18 cellular contexts compared by ENCODE assay signal in the genomic region with DNA sequence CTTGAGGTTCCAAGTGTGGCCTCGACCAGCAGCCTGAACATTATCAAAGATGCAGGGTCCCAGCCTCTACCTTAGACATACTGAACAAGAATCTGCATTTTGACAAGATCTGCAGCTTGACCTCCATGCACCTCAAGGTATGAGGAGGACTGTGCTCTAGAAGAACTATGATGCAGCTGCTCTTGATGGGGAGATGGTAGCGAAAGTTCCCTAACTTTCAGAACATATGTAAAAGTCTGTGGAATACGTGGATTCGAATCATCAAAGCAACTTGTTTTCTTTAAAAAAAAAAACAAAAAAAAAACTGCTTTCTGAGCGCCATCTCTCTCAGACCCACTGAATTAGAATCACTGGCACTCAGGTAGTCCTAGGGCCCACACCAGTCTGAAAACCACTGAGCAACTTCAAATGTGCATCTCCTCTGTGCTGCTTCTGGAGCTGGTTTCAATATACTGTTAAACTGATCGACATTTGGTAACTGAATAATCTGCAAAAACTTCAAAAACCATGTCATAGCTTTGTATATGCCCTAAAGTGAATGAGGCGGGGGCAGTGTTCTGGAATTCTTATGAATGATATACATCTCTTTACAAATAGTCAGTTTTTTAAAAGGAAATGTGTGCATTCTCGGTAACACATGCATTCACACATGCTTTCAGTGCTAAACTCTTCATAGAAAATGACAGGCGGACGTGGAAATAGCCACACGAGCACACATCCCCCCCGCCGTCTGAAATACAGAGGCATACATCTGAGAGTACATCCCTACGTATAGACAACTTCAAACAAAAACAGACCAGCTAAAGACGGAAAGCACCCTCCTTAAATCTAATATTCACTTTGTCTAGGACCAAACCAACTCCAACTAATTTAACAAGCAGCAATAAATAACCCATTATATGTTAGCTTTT.
A peak's percentile ranks its signal among the peaks of the same experiment; 100 is the strongest.
DNase-seq lines count a peak whose midpoint lies in the region; ATAC-seq, FAIRE-seq and TF ChIP-seq lines count a peak whose summit lies in the region.
"Had no signal": no experiment of that assay in that cellular context is flagged by ENCODE, and none has a peak within 500 bp of the region (broad histone marks: within the 10 kb centered on the region; RNA-seq: fewer than 3 reads in every experiment).

No MANE protein-coding gene starts in this region.

- intact Hi-C loops in activated CD4-positive, alpha-beta T cell treated with anti-CD3 and anti-CD28 coated beads for 36 hours (cut with DNase I, micrococcal nuclease): loop anchor here (2.0 to 5.0 kb wide), 2 partner anchors 32 to 128 kb away; a partner anchor contains a TSS
- intact Hi-C loops in activated T-helper 2 cell treated with anti-CD3 and anti-CD28 coated beads, Interferon-gamma antibody, Interleukin-2, Interleukin-4, amounts not matched to agents 10 μg/mL and 5 μg/mL and 100 μg/mL, durations not matched to agents 14 hours and 24 hours and 36 hours (cut with micrococcal nuclease): loop anchor here (2.0 to 5.0 kb wide), 4 partner anchors 72 to 392 kb away; no protein-coding TSS in a partner anchor

- no peaks in the 10 kb centered on the region for H3F3A ChIP-seq in Loucy (ENCODE audit: low read depth)

- peaks cover 1% of the 10 kb centered on the region for H3K36me3 Mint-ChIP-seq in activated CD4-positive, alpha-beta T cell treated with anti-CD3 and anti-CD28 coated beads for 36 hours (ENCODE audit: low read depth)
- peaks cover 4% of the 10 kb centered on the region for H3K36me3 Mint-ChIP-seq in activated T-helper 2 cell treated with anti-CD3 and anti-CD28 coated beads, Interferon-gamma antibody, Interleukin-2, Interleukin-4, amounts not matched to agents 10 μg/mL and 5 μg/mL and 100 μg/mL, durations not matched to agents 14 hours and 24 hours and 36 hours (ENCODE audit: low read depth)
- H3K36me3 Mint-ChIP-seq in naive thymus-derived CD8-positive, alpha-beta T cell: peaks cover 0 to 3% (median 0%) of the 10 kb centered on the region in 3 donors

- peak; percentile 34 for ATAC-seq in activated CD4-positive, alpha-beta T cell treated with anti-CD3 and anti-CD28 coated beads for 36 hours
- peak; percentile 43 to 50 for ATAC-seq in naive thymus-derived CD8-positive, alpha-beta T cell

- no peaks in the 10 kb centered on the region for H4K20me1 ChIP-seq in Loucy (ENCODE audit: insufficient read depth, low read length, poor library complexity, severe bottlenecking)

- H3K27ac ChIP-seq in RWPE1: no peak overlapping the region
- H3K27ac ChIP-seq: GM23248 had no signal

- FAIRE-seq in HTR-8/SVneo (lab: Jason Lieb, UNC): no peak
- FAIRE-seq: GM18507, TTC549 had no signal

- H3K9me3 ChIP-seq in Loucy (ENCODE audit: insufficient read depth, low read depth, low read length): no peaks in the 10 kb centered on the region

- peaks cover 73% of the 10 kb centered on the region for H3K4me1 ChIP-seq in Loucy (ENCODE audit: insufficient read depth, low read length, poor library complexity, severe bottlenecking)

- peak overlapping the region; percentile 13 for H3K4me3 ChIP-seq in Loucy (ENCODE audit: low read length, poor library complexity, severe bottlenecking)
- H3K4me3 ChIP-seq: GM23248 had no signal

- no peaks in the 10 kb centered on the region for H3K9me2 ChIP-seq in Loucy (replicated peaks; ENCODE audit: low read depth, low read length)

- CTCF ChIA-PET in activated CD4-positive, alpha-beta T cell treated with anti-CD3 and anti-CD28 coated beads for 36 hours (lab: Charles Lee): interaction anchor here (0.6 to 1.8 kb wide), 11 partner anchors 10 to 131 kb away, joined by 3 to 8 read pairs (median 3); no protein-coding TSS in a partner anchor
- CTCF ChIA-PET in RWPE1 (lab: Yijun Ruan, JAX): no interaction called here

- H3K36me3 ChIP-seq in Loucy (ENCODE audit: insufficient read depth, low read length): no peaks in the 10 kb centered on the region

- H3K9me3 Mint-ChIP-seq in activated CD4-positive, alpha-beta T cell treated with anti-CD3 and anti-CD28 coated beads for 36 hours (ENCODE audit: low read depth): no peaks in the 10 kb centered on the region
- no peaks in the 10 kb centered on the region for H3K9me3 Mint-ChIP-seq in activated T-helper 2 cell treated with anti-CD3 and anti-CD28 coated beads, Interferon-gamma antibody, Interleukin-2, Interleukin-4, amounts not matched to agents 10 μg/mL and 5 μg/mL and 100 μg/mL, durations not matched to agents 14 hours and 24 hours and 36 hours
- no peaks in the 10 kb centered on the region for H3K9me3 Mint-ChIP-seq in naive thymus-derived CD8-positive, alpha-beta T cell

- peaks cover 92% of the 10 kb centered on the region for H3K4me1 Mint-ChIP-seq in activated CD4-positive, alpha-beta T cell treated with anti-CD3 and anti-CD28 coated beads for 36 hours
- peaks cover 89% of the 10 kb centered on the region for H3K4me1 Mint-ChIP-seq in activated T-helper 2 cell treated with anti-CD3 and anti-CD28 coated beads, Interferon-gamma antibody, Interleukin-2, Interleukin-4, amounts not matched to agents 10 μg/mL and 5 μg/mL and 100 μg/mL, durations not matched to agents 14 hours and 24 hours and 36 hours (ENCODE audit: low read depth)
- H3K4me1 Mint-ChIP-seq in naive thymus-derived CD8-positive, alpha-beta T cell: peaks cover 61 to 100% (median 93%) of the 10 kb centered on the region in 4 donors

- POLR2A ChIA-PET in activated CD4-positive, alpha-beta T cell treated with anti-CD3 and anti-CD28 coated beads for 36 hours (lab: Charles Lee): interaction anchor here (0.6 to 1.5 kb wide), 4 partner anchors 45 to 401 kb away, joined by 3 to 4 read pairs (median 4); no protein-coding TSS in a partner anchor
- POLR2A ChIA-PET in naive thymus-derived CD8-positive, alpha-beta T cell (lab: Charles Lee): interaction anchor here (0.7 to 9.6 kb wide), 27 partner anchors 9 to 185 kb away, joined by 3 to 164 read pairs (median 7); a partner anchor contains a TSS
- POLR2A ChIA-PET in RWPE1 (lab: Yijun Ruan, JAX; ENCODE audit: low non-redundant PET): no interaction called here

- peak overlapping the region; percentile 92 for H3K27ac Mint-ChIP-seq in activated CD4-positive, alpha-beta T cell treated with anti-CD3 and anti-CD28 coated beads for 36 hours
- peak overlapping the region; percentile 89 for H3K27ac Mint-ChIP-seq in activated T-helper 2 cell treated with anti-CD3 and anti-CD28 coated beads, Interferon-gamma antibody, Interleukin-2, Interleukin-4, amounts not matched to agents 10 μg/mL and 5 μg/mL and 100 μg/mL, durations not matched to agents 14 hours and 24 hours and 36 hours
- peak overlapping the region; percentile 89 to 99 (median 98) for H3K27ac Mint-ChIP-seq in naive thymus-derived CD8-positive, alpha-beta T cell

- no peak overlapping the region for H2AFZ ChIP-seq in Loucy (ENCODE audit: low read length)
- H2AFZ ChIP-seq: GM23248 had no signal

- TF ChIP-seq CTCF in Loucy (conservative IDR thresholded peaks at IDR 0.05; ENCODE audit: low read length): no peak
- TF ChIP-seq CTCF in RWPE1 (conservative IDR thresholded peaks at IDR 0.05; ENCODE audit: low read depth): no peak

- H3K79me2 ChIP-seq in Loucy (ENCODE audit: insufficient read depth, low read length): peaks cover 78% of the 10 kb centered on the region

- peak overlapping the region; percentile 62 for H3K4me3 Mint-ChIP-seq in activated CD4-positive, alpha-beta T cell treated with anti-CD3 and anti-CD28 coated beads for 36 hours
- H3K4me3 Mint-ChIP-seq in activated T-helper 2 cell treated with anti-CD3 and anti-CD28 coated beads, Interferon-gamma antibody, Interleukin-2, Interleukin-4, amounts not matched to agents 10 μg/mL and 5 μg/mL and 100 μg/mL, durations not matched to agents 14 hours and 24 hours and 36 hours (ENCODE audit: low read depth): peak overlapping the region; percentile 70
- H3K4me3 Mint-ChIP-seq in naive thymus-derived CD8-positive, alpha-beta T cell: peak overlapping the region; percentile 63 to 88 (median 80)

- H3K27me3 Mint-ChIP-seq in activated CD4-positive, alpha-beta T cell treated with anti-CD3 and anti-CD28 coated beads for 36 hours: no peaks in the 10 kb centered on the region
- no peaks in the 10 kb centered on the region for H3K27me3 Mint-ChIP-seq in activated T-helper 2 cell treated with anti-CD3 and anti-CD28 coated beads, Interferon-gamma antibody, Interleukin-2, Interleukin-4, amounts not matched to agents 10 μg/mL and 5 μg/mL and 100 μg/mL, durations not matched to agents 14 hours and 24 hours and 36 hours (ENCODE audit: low read depth)
- no peaks in the 10 kb centered on the region for H3K27me3 Mint-ChIP-seq in naive thymus-derived CD8-positive, alpha-beta T cell

- DNase-seq in activated CD4-positive, alpha-beta T cell treated with anti-CD3 and anti-CD28 coated beads for 36 hours: peak; percentile 52
- no peak for DNase-seq in activated CD4-positive, alpha-beta T cell treated with anti-CD3 and anti-CD28 coated beads, Interleukin-2, amount 50 U/mL, for 48 hours
- no peak for DNase-seq in activated T-helper 2 cell treated with anti-CD3 and anti-CD28 coated beads, Interferon-gamma antibody, Interleukin-2, Interleukin-4, amounts not matched to agents 10 μg/mL and 5 μg/mL and 100 μg/mL, durations not matched to agents 14 hours and 24 hours and 36 hours (ENCODE audit: low spot score)
- DNase-seq in naive thymus-derived CD8-positive, alpha-beta T cell: peak in 4 of 10 donors; percentile 30 to 51 (median 41)
- DNase-seq in HTR-8/SVneo (ENCODE audit: insufficient read length, low spot score) (no peak), hypothalamus (lab: John Stamatoyannopoulos, UW) (no peak), RWPE1 (ENCODE audit: low spot score) (no peak)
- DNase-seq: 8988T; effector CD8-positive, alpha-beta T cell; GM23248; NCI-H1417 treated with DMSO at 0.1 percent for 48 hours; NCI-H510A treated with DMSO at 0.1 percent for 48 hours; occipital lobe; SHP77 treated with DMSO at 0.1 percent for 48 hours; substantia nigra had no signal

- H3K27me3 ChIP-seq in Loucy (ENCODE audit: insufficient read depth, low read length, poor library complexity, severe bottlenecking): no peaks in the 10 kb centered on the region

- peak overlapping the region; percentile 54 for H3K4me2 ChIP-seq in Loucy (ENCODE audit: low read depth, low read length, poor library complexity, severe bottlenecking)

- peak overlapping the region; percentile 38 for H3K9ac ChIP-seq in Loucy (ENCODE audit: low read depth, low read length, poor library complexity, severe bottlenecking)
- H3K9ac ChIP-seq: GM23248 had no signal
